Comparison of ENCODE assay signal across 21 cellular contexts in the genomic region with DNA sequence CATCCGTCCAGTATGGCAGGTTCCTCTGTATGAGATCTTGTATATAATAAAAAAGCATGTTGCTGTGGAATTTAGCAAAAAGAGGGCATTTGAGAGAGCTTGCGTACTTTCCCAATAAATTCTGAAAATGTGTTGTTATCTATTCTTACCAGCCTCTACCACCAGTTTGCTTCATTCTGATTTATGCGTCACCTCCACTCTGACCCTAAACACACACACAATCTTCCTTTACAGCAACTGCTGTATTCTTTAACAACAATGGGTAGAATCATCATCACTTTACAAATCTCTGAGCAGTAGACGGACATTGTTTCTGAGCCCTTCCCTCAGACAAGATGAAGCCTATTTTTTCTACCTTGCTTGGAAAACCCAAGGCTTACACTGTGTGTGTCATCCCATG.
DNase-seq lines count a peak whose midpoint lies in the region; ATAC-seq, FAIRE-seq and TF ChIP-seq lines count a peak whose summit lies in the region.
"Had no signal": no experiment of that assay in that cellular context is flagged by ENCODE, and none has a peak within 500 bp of the region (broad histone marks: within the 10 kb centered on the region; RNA-seq: fewer than 3 reads in every experiment).

No MANE protein-coding gene starts in this region.

- TF ChIP-seq CTCF in SK-N-SH (IDR thresholded peaks at IDR 0.05) (no peak), D721Med (IDR thresholded peaks at IDR 0.05; ENCODE audit: insufficient read depth, missing control alignments) (no peak), K562 (IDR thresholded peaks at IDR 0.05 in 2 of 3, conservative IDR thresholded peaks at IDR 0.05 in 1 of 3; ENCODE audit: insufficient read depth in 2 of 3, low read depth in 1 of 3, low read length in 3 of 3) (no peak)

- CTCF ChIA-PET in SK-N-SH (lab: Yijun Ruan, JAX) (interaction anchor here (1.0 kb wide), 1 partner anchor 171 kb away, joined by 3 read pairs; no protein-coding TSS in a partner anchor), K562 (lab: Yijun Ruan, JAX; ENCODE audit: low intra/inter-chr PET ratio) (no interaction called here)

- intact Hi-C loops in K562 (cut with micrococcal nuclease) = no loop called here

- H3K36me3 ChIP-seq in SK-N-SH (replicated peaks in 1 of 2; ENCODE audit: control insufficient read depth in 1 of 2, insufficient read depth in 2 of 2, low read length in 1 of 2) (no peaks in the 10 kb centered on the region), K562 (ENCODE audit: control insufficient read depth, insufficient read depth, low read length) (no peaks in the 10 kb centered on the region)
- H3K36me3 ChIP-seq: BLaER1 had no signal

- H3K4me2 ChIP-seq in SK-N-SH (no peak overlapping the region), K562 (ENCODE audit: insufficient read depth, low read length) (no peak overlapping the region)
- H3K4me2 ChIP-seq: BLaER1 had no signal

- H3K4me3 ChIP-seq in SK-N-SH (ENCODE audit: low read depth in 2 of 2, low read length in 1 of 2) = no peak overlapping the region
- no peak overlapping the region for H3K4me3 ChIP-seq in K562
- H3K4me3 ChIP-seq: BLaER1, GM23248 had no signal

- in situ Hi-C loops in K562 (cut with MboI) = no loop called here

- DNase-seq in SK-N-SH = no peak
- DNase-seq in D721Med (ENCODE audit: insufficient read length, low spot score) = no peak
- DNase-seq in OCI-M1 (lab: John Stamatoyannopoulos, UW) = peak; percentile 44
- peak in 1 of 4 experiments; percentile 2 for DNase-seq in K562 (ENCODE audit: extremely low read depth in 1 of 4, low spot score in 3 of 4)
- no peak for DNase-seq in occipital lobe (lab: John Stamatoyannopoulos, UW)
- DNase-seq: CD4-positive, CD25-positive, alpha-beta regulatory T cell; CD8-positive, alpha-beta T cell; DMS53; DND-41; GM23248; H9 had no signal

- H3K27ac ChIP-seq in SK-N-SH (ENCODE audit: low read depth in 2 of 2, low read length in 1 of 2) (no peak overlapping the region), K562 (ENCODE audit: extremely low read depth, low read depth, low read length) (no peak overlapping the region)
- H3K27ac ChIP-seq: 22Rv1, BLaER1, C4-2B, GM23248 had no signal

- no peaks in the 10 kb centered on the region for H3K4me1 ChIP-seq in SK-N-SH (ENCODE audit: control insufficient read depth in 1 of 2, insufficient read depth in 2 of 2, low read depth in 1 of 2, low read length in 1 of 2)
- no peaks in the 10 kb centered on the region for H3K4me1 ChIP-seq in K562 (replicated peaks in 1 of 2; ENCODE audit: control insufficient read depth in 2 of 2, insufficient read depth in 2 of 2, low read length in 2 of 2)
- H3K4me1 ChIP-seq: BLaER1 had no signal

- H3K27me3 ChIP-seq in SK-N-SH (ENCODE audit: insufficient read depth) = no peaks in the 10 kb centered on the region
- 0 out of 5 replicates have a peak, but pooled peaks cover 0 to 4% of the 10 kb centered on the region in 2 experiments for H3K27me3 ChIP-seq in K562 (ENCODE audit: control insufficient read depth in 2 of 2, insufficient read depth in 2 of 2, low read length in 2 of 2)
- H3K27me3 ChIP-seq: BLaER1 had no signal

- no peaks in the 10 kb centered on the region for H3K9me1 ChIP-seq in K562 (ENCODE audit: control insufficient read depth, insufficient read depth, low read length)

- FAIRE-seq in D721Med (lab: Jason Lieb, UNC) = peak; percentile 58
- no peak for FAIRE-seq in K562 (lab: Jason Lieb, UNC)
- FAIRE-seq: A204.1, G401.6, GM19239 had no signal

- H3K9me2 ChIP-seq in SK-N-SH = no peaks in the 10 kb centered on the region

- TF ChIP-seq EP300 in SK-N-SH (IDR thresholded peaks at IDR 0.05; ENCODE audit: borderline replicate concordance in 1 of 2, low read depth in 1 of 2, low read length in 1 of 2) = no peak
- no peak for TF ChIP-seq EP300 in K562 (IDR thresholded peaks at IDR 0.05; ENCODE audit: low read length)

- H3K9ac ChIP-seq in SK-N-SH = no peak overlapping the region
- no peak overlapping the region for H3K9ac ChIP-seq in K562 (ENCODE audit: insufficient read depth in 1 of 2, low read depth in 2 of 2, low read length in 2 of 2)
- H3K9ac ChIP-seq: BLaER1, GM23248 had no signal

- H2AFZ ChIP-seq in SK-N-SH (ENCODE audit: low read depth) (peak overlapping the region; percentile 63; the same call in 1 of the 2 replicates), K562 (ENCODE audit: low read depth, low read length) (no peak overlapping the region)
- H2AFZ ChIP-seq: GM23248 had no signal

- no peaks in the 10 kb centered on the region for H4K20me1 ChIP-seq in SK-N-SH (ENCODE audit: insufficient read depth)
- no peaks in the 10 kb centered on the region for H4K20me1 ChIP-seq in K562 (replicated peaks; ENCODE audit: control insufficient read depth, insufficient read depth, low read length)
- H4K20me1 ChIP-seq: BLaER1 had no signal

- no peak for TF ChIP-seq POLR2A in K562 (conservative IDR thresholded peaks at IDR 0.05)

- H3F3A ChIP-seq in SK-N-SH (replicated peaks; ENCODE audit: insufficient read depth) = peaks cover 6% of the 10 kb centered on the region

- TF ChIP-seq RAD21 in SK-N-SH (IDR thresholded peaks at IDR 0.05; ENCODE audit: low read length) = no peak
- no peak for TF ChIP-seq RAD21 in K562 (CRISPR knock-in tag; conservative IDR thresholded peaks at IDR 0.05 in 1 of 2, IDR thresholded peaks at IDR 0.05 in 1 of 2)

- POLR2A ChIA-PET in SK-N-SH (lab: Yijun Ruan, JAX) (no interaction called here), K562 (lab: Yijun Ruan, JAX) (no interaction called here)

- ATAC-seq in SK-N-SH treated with all-trans-retinoic acid at 6 μM for 48 hours = no peak
- no peak for ATAC-seq in K562
- no peak for ATAC-seq in HG02678 (IDR thresholded peaks at IDR 0.05; ENCODE audit: unreplicated experiment)
- ATAC-seq in HG03442 (IDR thresholded peaks at IDR 0.05; ENCODE audit: unreplicated experiment) = no peak
- ATAC-seq: CD8-positive, alpha-beta T cell; HCT116 had no signal

- H3K79me2 ChIP-seq in SK-N-SH (ENCODE audit: insufficient read depth) (no peaks in the 10 kb centered on the region), K562 (ENCODE audit: control insufficient read depth, insufficient read depth, low read length) (no peaks in the 10 kb centered on the region)

- BruUV-seq in K562 (replicated peaks; lab: Mats Ljungman, UMichigan) = no TSS peak

- WGBS in SK-N-SH (ENCODE audit: low lambda C conversion rate) = 83% methylated on average over 4 of the region's 4 CpGs
- WGBS in K562 (ENCODE audit: insufficient coverage, low coverage, missing lambda C conversion rate) = 0% methylated on average over 4 of the region's 4 CpGs

- no peaks in the 10 kb centered on the region for H3K9me3 ChIP-seq in SK-N-SH
- H3K9me3 ChIP-seq in K562 (replicated peaks; ENCODE audit: control insufficient read depth, insufficient read depth, low read depth, low read length) = no peaks in the 10 kb centered on the region
- H3K9me3 ChIP-seq: BLaER1 had no signal

TF ChIP-seq in SK-N-SH, 30 proteins besides CTCF, POLR2A, EP300 and RAD21 (continues in another document):
- TF ChIP-seq FOSL2 (IDR thresholded peaks at IDR 0.05; ENCODE audit: borderline replicate concordance, low read depth) (no peak), TAF1 (IDR thresholded peaks at IDR 0.05; ENCODE audit: borderline replicate concordance, low read depth, low read length) (no peak), FOXJ3 (CRISPR knock-in tag; IDR thresholded peaks at IDR 0.05) (no peak), TEAD4 (IDR thresholded peaks at IDR 0.05; ENCODE audit: borderline replicate concordance, insufficient read depth) (no peak), GABPA (IDR thresholded peaks at IDR 0.05; ENCODE audit: low read depth) (no peak)
- TF ChIP-seq, protein P1, sequence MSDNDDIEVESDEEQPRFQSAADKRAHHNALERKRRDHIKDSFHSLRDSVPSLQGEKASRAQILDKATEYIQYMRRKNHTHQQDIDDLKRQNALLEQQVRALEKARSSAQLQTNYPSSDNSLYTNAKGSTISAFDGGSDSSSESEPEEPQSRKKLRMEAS (IDR thresholded peaks at IDR 0.05; ENCODE audit: low read depth) = no peak

TF ChIP-seq in SK-N-SH treated with all-trans-retinoic acid at 6 μM for 48 hours, 23 proteins besides CTCF, POLR2A, EP300 and RAD21 (continues in another document):
- no peak for TF ChIP-seq ESRRG (CRISPR knock-in tag; IDR thresholded peaks at IDR 0.05)
- no peak for TF ChIP-seq ZFP30 (CRISPR knock-in tag; IDR thresholded peaks at IDR 0.05)
- TF ChIP-seq, protein P2, sequence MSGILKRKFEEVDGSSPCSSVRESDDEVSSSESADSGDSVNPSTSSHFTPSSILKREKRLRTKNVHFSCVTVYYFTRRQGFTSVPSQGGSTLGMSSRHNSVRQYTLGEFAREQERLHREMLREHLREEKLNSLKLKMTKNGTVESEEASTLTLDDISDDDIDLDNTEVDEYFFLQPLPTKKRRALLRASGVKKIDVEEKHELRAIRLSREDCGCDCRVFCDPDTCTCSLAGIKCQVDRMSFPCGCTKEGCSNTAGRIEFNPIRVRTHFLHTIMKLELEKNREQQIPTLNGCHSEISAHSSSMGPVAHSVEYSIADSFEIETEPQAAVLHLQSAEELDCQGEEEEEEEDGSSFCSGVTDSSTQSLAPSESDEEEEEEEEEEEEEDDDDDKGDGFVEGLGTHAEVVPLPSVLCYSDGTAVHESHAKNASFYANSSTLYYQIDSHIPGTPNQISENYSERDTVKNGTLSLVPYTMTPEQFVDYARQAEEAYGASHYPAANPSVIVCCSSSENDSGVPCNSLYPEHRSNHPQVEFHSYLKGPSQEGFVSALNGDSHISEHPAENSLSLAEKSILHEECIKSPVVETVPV (CRISPR knock-in tag; IDR thresholded peaks at IDR 0.05) = no peak

TF ChIP-seq in K562, 482 proteins besides CTCF, POLR2A, EP300 and RAD21 (continues in another document):
- TF ChIP-seq MEIS2 (IDR thresholded peaks at IDR 0.05; ENCODE audit: partially characterized antibody) (peak; percentile 29), CBFA2T3 (IDR thresholded peaks at IDR 0.05) (peak; percentile 82), NFATC3 (IDR thresholded peaks at IDR 0.05) (no peak), RCOR1 (IDR thresholded peaks at IDR 0.05; ENCODE audit: borderline replicate concordance in 1 of 2, low read depth in 2 of 2, low read length in 2 of 2) (peak in 1 of 2 experiments; percentile 39; a peak in 1 of 4 replicates), MTA2 (IDR thresholded peaks at IDR 0.05; ENCODE audit: low read depth) (0 out of 2 replicates have a peak, but pooled peaks have one; percentile 27), SNRNP70 (optimal IDR thresholded peaks at IDR 0.05; ENCODE audit: low read depth, low read length) (no peak), HDAC1 (IDR thresholded peaks at IDR 0.05) (peak in 1 of 2 experiments; percentile 61; a peak in 2 of 4 replicates), STAT5A (IDR thresholded peaks at IDR 0.05; ENCODE audit: borderline replicate concordance, low read length) (no peak)
- TF ChIP-seq, protein P3, sequence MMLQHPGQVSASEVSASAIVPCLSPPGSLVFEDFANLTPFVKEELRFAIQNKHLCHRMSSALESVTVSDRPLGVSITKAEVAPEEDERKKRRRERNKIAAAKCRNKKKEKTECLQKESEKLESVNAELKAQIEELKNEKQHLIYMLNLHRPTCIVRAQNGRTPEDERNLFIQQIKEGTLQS (IDR thresholded peaks at IDR 0.05) = peak; percentile 33; the same call in 1 of the 2 replicates
- TF ChIP-seq, protein P3 (CRISPR knock-in tag; conservative IDR thresholded peaks at IDR 0.05) = no peak
